ENCODE assay signal across 20 cellular contexts in the genomic region with DNA sequence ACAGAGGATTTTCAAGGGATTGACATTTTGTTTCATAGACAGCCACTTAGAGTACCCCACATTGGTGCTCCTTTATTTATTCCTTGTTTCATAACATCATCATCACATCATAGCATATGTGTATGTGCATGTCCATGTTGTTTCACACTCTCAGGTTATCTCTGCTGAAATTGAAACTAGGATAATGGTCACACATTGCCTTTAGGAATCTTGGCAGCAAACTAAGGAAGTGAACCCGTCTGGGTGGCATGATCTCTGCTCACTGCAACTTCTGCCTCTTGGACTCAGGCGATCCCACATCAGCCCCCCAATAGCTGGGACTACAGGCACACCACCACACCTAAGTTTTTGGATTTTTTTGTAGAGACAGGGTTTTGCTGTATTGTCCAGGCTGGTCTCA.
DNase-seq lines count a peak whose midpoint lies in the region; ATAC-seq, FAIRE-seq and TF ChIP-seq lines count a peak whose summit lies in the region.
"Had no signal": no experiment of that assay in that cellular context is flagged by ENCODE, and none has a peak within 500 bp of the region (broad histone marks: within the 10 kb centered on the region; RNA-seq: fewer than 3 reads in every experiment).

No MANE protein-coding gene starts in this region.

- H3K36me3 ChIP-seq in SJSA1: no peaks in the 10 kb centered on the region
- H3K36me3 ChIP-seq in keratinocyte (ENCODE audit: control insufficient read depth in 2 of 2, extremely low read depth in 1 of 2, insufficient read depth in 2 of 2, low read length in 2 of 2): no peaks in the 10 kb centered on the region
- H3K36me3 ChIP-seq in urinary bladder (ENCODE audit: insufficient read depth): no peaks in the 10 kb centered on the region

- H3K27ac Mint-ChIP-seq in HFFc6: peak overlapping the region; percentile 81
- no peak overlapping the region for H3K27ac Mint-ChIP-seq in stimulated activated naive B cell treated with anti-CD40 and anti-IgM and Interleukin-4, amounts not matched to agents 10 μg/mL and 1 μg/mL and 100 μg/mL, for 72 hours
- H3K27ac Mint-ChIP-seq: stimulated activated effector memory CD8-positive, alpha-beta T cell treated with anti-CD3 and anti-CD28 coated beads, Interleukin-12 subunit alpha, Interleukin-12 subunit beta, amount 100 ng/mL, for 72 hours had no signal

- peaks cover 12% of the 10 kb centered on the region for H3K36me3 Mint-ChIP-seq in HFFc6 (ENCODE audit: low read depth)
- no peaks in the 10 kb centered on the region for H3K36me3 Mint-ChIP-seq in stimulated activated naive B cell treated with anti-CD40 and anti-IgM and Interleukin-4, amounts not matched to agents 10 μg/mL and 1 μg/mL and 100 μg/mL, for 72 hours
- H3K36me3 Mint-ChIP-seq: stimulated activated effector memory CD8-positive, alpha-beta T cell treated with anti-CD3 and anti-CD28 coated beads, Interleukin-12 subunit alpha, Interleukin-12 subunit beta, amount 100 ng/mL, for 72 hours had no signal

- peaks cover 10% of the 10 kb centered on the region; the same call in 1 of the 2 replicates for H3K9me3 Mint-ChIP-seq in HFFc6
- peaks cover 5 to 7% of the 10 kb centered on the region in 2 donors for H3K9me3 Mint-ChIP-seq in stimulated activated naive B cell treated with anti-CD40 and anti-IgM and Interleukin-4, amounts not matched to agents 10 μg/mL and 1 μg/mL and 100 μg/mL, for 72 hours

- no peaks in the 10 kb centered on the region for H4K20me1 ChIP-seq in keratinocyte (ENCODE audit: control insufficient read depth, extremely low read depth, insufficient read depth, low read length)

- H3K4me3 ChIP-seq in SJSA1 (no peak overlapping the region), keratinocyte (ENCODE audit: control insufficient read depth in 2 of 3, extremely low read depth in 1 of 3, insufficient read depth in 2 of 3, low read depth in 1 of 3, low read length in 3 of 3) (no peak overlapping the region), urinary bladder (ENCODE audit: low read depth, low read length) (no peak overlapping the region)
- H3K4me3 ChIP-seq: testis had no signal

- H3K4me1 ChIP-seq in SJSA1 (replicated peaks) (peaks cover 51% of the 10 kb centered on the region), keratinocyte (ENCODE audit: control insufficient read depth, extremely low read depth, insufficient read depth, low read length) (peaks cover 12% of the 10 kb centered on the region), urinary bladder (ENCODE audit: insufficient read depth) (no peaks in the 10 kb centered on the region)
- H3K4me1 ChIP-seq: testis had no signal

- no peaks in the 10 kb centered on the region for H3K27me3 ChIP-seq in SJSA1 (replicated peaks)
- no peaks in the 10 kb centered on the region for H3K27me3 ChIP-seq in keratinocyte (ENCODE audit: control insufficient read depth, extremely low read depth, insufficient read depth, low read length)
- H3K27me3 ChIP-seq: foreskin keratinocyte, testis had no signal

- peak; percentile 62 for FAIRE-seq in keratinocyte (lab: Jason Lieb, UNC)
- FAIRE-seq: small intestine had no signal

- no peaks in the 10 kb centered on the region for H3K27me3 Mint-ChIP-seq in HFFc6 (ENCODE audit: insufficient read depth)
- H3K27me3 Mint-ChIP-seq in stimulated activated naive B cell treated with anti-CD40 and anti-IgM and Interleukin-4, amounts not matched to agents 10 μg/mL and 1 μg/mL and 100 μg/mL, for 72 hours: no peaks in the 10 kb centered on the region

- H3K4me2 ChIP-seq in keratinocyte (ENCODE audit: control insufficient read depth, extremely low read depth, insufficient read depth, low read depth, low read length): peak overlapping the region; percentile 3

- no peak for ATAC-seq in stimulated activated naive B cell treated with anti-CD40 and anti-IgM and Interleukin-4, amounts not matched to agents 10 μg/mL and 1 μg/mL and 100 μg/mL, for 72 hours (replicated peaks)
- ATAC-seq: foreskin keratinocyte; stimulated activated effector memory CD8-positive, alpha-beta T cell treated with anti-CD3 and anti-CD28 coated beads, Interleukin-12 subunit alpha, Interleukin-12 subunit beta, amount 100 ng/mL, for 72 hours had no signal

- H3K9me1 ChIP-seq in keratinocyte (ENCODE audit: control insufficient read depth, extremely low read depth, insufficient read depth, low read length): no peaks in the 10 kb centered on the region

- peak overlapping the region; percentile 94 for H2AFZ ChIP-seq in keratinocyte (ENCODE audit: control insufficient read depth, low read length)

- TF ChIP-seq CTCF in HFFc6 (IDR thresholded peaks at IDR 0.05) (no peak), keratinocyte (optimal IDR thresholded peaks at IDR 0.05 in 1 of 3, IDR thresholded peaks at IDR 0.05 in 1 of 3, conservative IDR thresholded peaks at IDR 0.05 in 1 of 3; ENCODE audit: extremely low read depth in 1 of 3, insufficient read depth in 2 of 3, low read length in 3 of 3) (no peak)

- dilution Hi-C loops in keratinocyte (cut with MboI; ENCODE audit: extremely low pct_ligation_motif_present, low sequenced_read_pairs): no loop called here

- H3K79me2 ChIP-seq in keratinocyte (ENCODE audit: control insufficient read depth, insufficient read depth, low read length): no peaks in the 10 kb centered on the region

- 75% methylated on average over 2 of the region's 2 CpGs for WGBS in urinary bladder

- peak overlapping the region; percentile 59 for H3K4me3 Mint-ChIP-seq in HFFc6
- no peak overlapping the region for H3K4me3 Mint-ChIP-seq in stimulated activated naive B cell treated with anti-CD40 and anti-IgM and Interleukin-4, amounts not matched to agents 10 μg/mL and 1 μg/mL and 100 μg/mL, for 72 hours
- H3K4me3 Mint-ChIP-seq: stimulated activated effector memory CD8-positive, alpha-beta T cell treated with anti-CD3 and anti-CD28 coated beads, Interleukin-12 subunit alpha, Interleukin-12 subunit beta, amount 100 ng/mL, for 72 hours had no signal

- H3K9me3 ChIP-seq in SJSA1 (replicated peaks) (no peaks in the 10 kb centered on the region), keratinocyte (ENCODE audit: control insufficient read depth, low read depth, low read length) (no peaks in the 10 kb centered on the region)
- H3K9me3 ChIP-seq: testis had no signal

- H3K27ac ChIP-seq in SJSA1: peak overlapping the region; percentile 65; the same call in 1 of the 2 replicates
- H3K27ac ChIP-seq in keratinocyte (ENCODE audit: control insufficient read depth, insufficient read depth, low read length): no peak overlapping the region
- peak overlapping the region; percentile 56 for H3K27ac ChIP-seq in urinary bladder (ENCODE audit: low read depth)
- H3K27ac ChIP-seq: foreskin keratinocyte, testis had no signal

- DNase-seq in HFFc6: no peak
- DNase-seq in SJSA1 (ENCODE audit: low read depth in 1 of 2, low spot score in 2 of 2): no peak
- no peak for DNase-seq in keratinocyte (ENCODE audit: low read depth, low spot score)
- DNase-seq in AG20443 (ENCODE audit: low spot score): no peak
- no peak for DNase-seq in stimulated activated naive B cell treated with anti-CD40 and anti-IgM and Interleukin-4, amounts not matched to agents 10 μg/mL and 1 μg/mL and 100 μg/mL, for 72 hours
- DNase-seq in midbrain (lab: John Stamatoyannopoulos, UW): no peak
- DNase-seq: activated gamma-delta T cell treated with Interleukin-2 at 50 U/mL for 16 hours; activated T-cell treated with anti-CD3 and anti-CD28 coated beads, Interleukin-2, amount 50 U/mL, for 1 hour; cortex of kidney; NCI-H1092; NCI-H187 treated with DMSO at 0.1 percent for 48 hours; NCI-H2227 treated with DMSO at 0.1 percent for 48 hours; NCI-H748 treated with DMSO at 0.1 percent for 48 hours; nucleus accumbens; small intestine; stimulated activated CD4-positive, alpha-beta T cell treated with anti-CD3 and anti-CD28 coated beads, Interleukin-2, amount 100 ng/mL, for 24 hours; testis had no signal

- H3K9ac ChIP-seq in keratinocyte (ENCODE audit: control insufficient read depth, extremely low read depth, insufficient read depth, low read length): no peak overlapping the region

- peaks cover 71% of the 10 kb centered on the region for H3K4me1 Mint-ChIP-seq in HFFc6 (ENCODE audit: low read depth)
- no peaks in the 10 kb centered on the region for H3K4me1 Mint-ChIP-seq in stimulated activated naive B cell treated with anti-CD40 and anti-IgM and Interleukin-4, amounts not matched to agents 10 μg/mL and 1 μg/mL and 100 μg/mL, for 72 hours
- H3K4me1 Mint-ChIP-seq: stimulated activated effector memory CD8-positive, alpha-beta T cell treated with anti-CD3 and anti-CD28 coated beads, Interleukin-12 subunit alpha, Interleukin-12 subunit beta, amount 100 ng/mL, for 72 hours had no signal
